ENCODE assay signal across 16 cellular contexts in the genomic region with DNA sequence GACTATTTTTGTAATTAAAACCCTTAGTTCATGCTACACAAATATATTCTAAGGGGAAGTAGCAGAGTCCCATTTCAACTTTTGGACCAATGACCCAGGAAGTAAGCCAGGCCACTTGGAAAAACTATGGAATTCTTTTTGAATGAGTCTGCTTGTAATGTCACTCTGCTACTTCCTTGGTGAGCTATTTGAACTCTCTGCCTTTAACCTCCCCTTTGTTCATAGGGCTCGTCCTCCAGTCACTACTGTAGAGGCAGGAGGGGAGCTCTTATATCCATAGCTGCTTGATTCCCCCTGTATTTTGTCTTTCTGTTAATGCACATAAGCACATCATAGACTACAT.
DNase-seq lines count a peak whose midpoint lies in the region; ATAC-seq and TF ChIP-seq lines count a peak whose summit lies in the region.
"Had no signal": no experiment of that assay in that cellular context is flagged by ENCODE, and none has a peak within 500 bp of the region (broad histone marks: within the 10 kb centered on the region; RNA-seq: fewer than 3 reads in every experiment).

No MANE protein-coding gene starts in this region.

- no peak for TF ChIP-seq CTCF in cardiac fibroblast (IDR thresholded peaks at IDR 0.05; ENCODE audit: low read depth, low read length)

- H2BK15ac ChIP-seq in mesendoderm (replicated peaks; ENCODE audit: low read depth) = no peak overlapping the region

- no peak overlapping the region for H4K5ac ChIP-seq in mesendoderm (ENCODE audit: low read length)

- no peak overlapping the region for H4K8ac ChIP-seq in mesendoderm (ENCODE audit: low read depth, low read length)

- ATAC-seq in GM18520 (IDR thresholded peaks at IDR 0.05; ENCODE audit: unreplicated experiment) = no peak
- ATAC-seq in stimulated activated effector memory CD8-positive, alpha-beta T cell treated with anti-CD3 and anti-CD28 coated beads, Interleukin-12 subunit alpha, Interleukin-12 subunit beta, amount 100 ng/mL, for 72 hours = no peak
- ATAC-seq: activated naive CD4-positive, alpha-beta T cell treated with anti-CD3 and anti-CD28 coated beads, Interleukin-2, amount 50 U/mL, for 72 hours; heart left ventricle; stimulated activated naive CD8-positive, alpha-beta T cell treated with anti-CD3 and anti-CD28 coated beads, Interleukin-15, Interleukin-2, amounts not matched to agents 100 U/mL and 50 U/mL, for 24 hours had no signal

- H3K4me3 ChIP-seq in cardiac fibroblast (replicated peaks in 1 of 2; ENCODE audit: low read depth in 2 of 2, low read length in 2 of 2) = no peak overlapping the region
- no peak overlapping the region for H3K4me3 ChIP-seq in mesendoderm (ENCODE audit: low read length)
- H3K4me3 ChIP-seq: BLaER1, heart left ventricle had no signal

- peak; percentile 35 for DNase-seq in Daoy (ENCODE audit: low read depth)
- peak; percentile 82 for DNase-seq in LoVo (ENCODE audit: low spot score)
- peak; percentile 35 to 49 for DNase-seq in cardiac fibroblast (ENCODE audit: low read depth in 2 of 2)
- DNase-seq in mesendoderm = peak; percentile 39
- DNase-seq in medulla oblongata (ENCODE audit: extremely low spot score) = no peak
- no peak for DNase-seq in stimulated activated effector memory CD8-positive, alpha-beta T cell treated with anti-CD3 and anti-CD28 coated beads, Interleukin-12 subunit alpha, Interleukin-12 subunit beta, amount 100 ng/mL, for 72 hours (ENCODE audit: low spot score in 2 of 2)
- DNase-seq in epidermal melanocyte (ENCODE audit: insufficient read length, low spot score) = no peak
- DNase-seq: caudate nucleus; heart left ventricle; NCI-H2081; NCI-H748 treated with DMSO at 0.1 percent for 48 hours; stimulated activated naive CD8-positive, alpha-beta T cell treated with anti-CD3 and anti-CD28 coated beads, Interleukin-15, Interleukin-2, amounts not matched to agents 100 U/mL and 50 U/mL, for 24 hours had no signal

- no peak overlapping the region for H3K27ac ChIP-seq in mesendoderm (ENCODE audit: low read depth, low read length)
- H3K27ac ChIP-seq: BLaER1, heart left ventricle had no signal

- no peak overlapping the region for H2BK120ac ChIP-seq in mesendoderm (ENCODE audit: low read depth, low read length)

- H3K36me3 ChIP-seq in mesendoderm (ENCODE audit: control insufficient read depth, insufficient read depth, low read length) = no peaks in the 10 kb centered on the region
- H3K36me3 ChIP-seq: BLaER1 had no signal

- H3K18ac ChIP-seq in mesendoderm (ENCODE audit: low read length) = no peak overlapping the region

- no peaks in the 10 kb centered on the region for H3K79me2 ChIP-seq in mesendoderm (ENCODE audit: control insufficient read depth, insufficient read depth, low read length)

- H3K4me2 ChIP-seq in mesendoderm (ENCODE audit: low read length) = no peak overlapping the region
- H3K4me2 ChIP-seq: BLaER1 had no signal

- H3K9me3 Mint-ChIP-seq in stimulated activated effector memory CD8-positive, alpha-beta T cell treated with anti-CD3 and anti-CD28 coated beads, Interleukin-12 subunit alpha, Interleukin-12 subunit beta, amount 100 ng/mL, for 72 hours = no peaks in the 10 kb centered on the region
- H3K9me3 Mint-ChIP-seq: activated naive CD4-positive, alpha-beta T cell treated with anti-CD3 and anti-CD28 coated beads, Interleukin-2, amount 50 U/mL, for 72 hours; T-helper 2 cell treated with Interferon-gamma antibody and Interleukin-4, amounts not matched to agents 5 μg/mL and 100 μg/mL, for 36 hours had no signal

- no peak overlapping the region for H3K27ac Mint-ChIP-seq in stimulated activated effector memory CD8-positive, alpha-beta T cell treated with anti-CD3 and anti-CD28 coated beads, Interleukin-12 subunit alpha, Interleukin-12 subunit beta, amount 100 ng/mL, for 72 hours
- H3K27ac Mint-ChIP-seq: activated naive CD4-positive, alpha-beta T cell treated with anti-CD3 and anti-CD28 coated beads, Interleukin-2, amount 50 U/mL, for 72 hours; T-helper 2 cell treated with Interferon-gamma antibody and Interleukin-4, amounts not matched to agents 5 μg/mL and 100 μg/mL, for 36 hours had no signal

- no peaks in the 10 kb centered on the region for H3K4me1 Mint-ChIP-seq in stimulated activated effector memory CD8-positive, alpha-beta T cell treated with anti-CD3 and anti-CD28 coated beads, Interleukin-12 subunit alpha, Interleukin-12 subunit beta, amount 100 ng/mL, for 72 hours

- no CpG with 5 or more reads among the region's 1 CpG for WGBS in mesendoderm (ENCODE audit: extremely low coverage, insufficient coverage, low lambda C conversion rate)

- no peaks in the 10 kb centered on the region for H3K79me1 ChIP-seq in mesendoderm (ENCODE audit: low read length)

- no peak overlapping the region for H3K4ac ChIP-seq in mesendoderm (ENCODE audit: low read depth, low read length)

- H3K9ac ChIP-seq in mesendoderm (ENCODE audit: low read length) = no peak overlapping the region
- H3K9ac ChIP-seq: BLaER1 had no signal

- no peaks in the 10 kb centered on the region for H3K36me3 Mint-ChIP-seq in stimulated activated effector memory CD8-positive, alpha-beta T cell treated with anti-CD3 and anti-CD28 coated beads, Interleukin-12 subunit alpha, Interleukin-12 subunit beta, amount 100 ng/mL, for 72 hours
- H3K36me3 Mint-ChIP-seq: activated naive CD4-positive, alpha-beta T cell treated with anti-CD3 and anti-CD28 coated beads, Interleukin-2, amount 50 U/mL, for 72 hours had no signal

- H3K56ac ChIP-seq in mesendoderm (ENCODE audit: low read length) = no peak overlapping the region

- H3K4me1 ChIP-seq in mesendoderm (ENCODE audit: control insufficient read depth, low read depth, low read length) = no peaks in the 10 kb centered on the region
- H3K4me1 ChIP-seq: BLaER1 had no signal

- H3K27me3 ChIP-seq in mesendoderm (ENCODE audit: insufficient read depth, low read length, poor library complexity) = no peaks in the 10 kb centered on the region
- H3K27me3 ChIP-seq: BLaER1, heart left ventricle had no signal

- no peak overlapping the region for H3K4me3 Mint-ChIP-seq in stimulated activated effector memory CD8-positive, alpha-beta T cell treated with anti-CD3 and anti-CD28 coated beads, Interleukin-12 subunit alpha, Interleukin-12 subunit beta, amount 100 ng/mL, for 72 hours
- H3K4me3 Mint-ChIP-seq: T-helper 2 cell treated with Interferon-gamma antibody and Interleukin-4, amounts not matched to agents 5 μg/mL and 100 μg/mL, for 36 hours had no signal

- H2AK5ac ChIP-seq in mesendoderm (ENCODE audit: low read length) = no peak overlapping the region

- no peak overlapping the region for H3K23ac ChIP-seq in mesendoderm (ENCODE audit: low read length)

- H2BK5ac ChIP-seq in mesendoderm (ENCODE audit: low read length) = no peak overlapping the region

Comparison
In these comparisons a context has a peak if more than half of its experiments do, and no peak if none do; other contexts are left out.
1. DNase-seq: peak in Daoy (single experiment), LoVo (single experiment), cardiac fibroblast (2 of 2) and mesendoderm (single experiment); none in medulla oblongata (single experiment), stimulated activated effector memory CD8-positive, alpha-beta T cell treated with anti-CD3 and anti-CD28 coated beads, Interleukin-12 subunit alpha, Interleukin-12 subunit beta, amount 100 ng/mL, for 72 hours (0 of 2) and epidermal melanocyte (single experiment).